2 cellular contexts compared by ENCODE assay signal in the genomic region with DNA sequence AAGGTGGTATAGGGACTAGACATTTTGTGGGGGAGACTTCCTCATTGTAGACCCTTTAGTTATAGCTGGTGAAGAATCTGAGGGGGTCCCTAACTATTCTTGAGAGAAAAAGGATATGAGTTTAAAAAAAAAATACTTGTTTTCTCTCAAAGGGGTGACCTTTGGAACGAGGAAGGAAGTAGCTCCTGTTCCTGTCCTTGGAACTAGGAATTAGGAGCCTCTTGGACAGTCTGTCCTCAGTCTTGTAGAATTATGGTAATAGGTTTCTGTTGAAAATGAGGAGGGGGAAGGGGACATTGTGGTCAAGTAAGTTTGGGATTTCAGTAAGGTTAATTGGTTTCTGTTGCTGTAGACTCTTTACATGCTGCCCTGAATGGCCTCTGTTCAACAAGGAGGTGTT.
TF ChIP-seq lines count a peak whose summit lies in the region.

No MANE protein-coding gene starts in this region.

TF ChIP-seq in liver, 16 proteins besides CTCF, POLR2A, EP300 and RAD21:
- TF ChIP-seq NR2F2 (IDR thresholded peaks at IDR 0.05): peak; percentile 85
- no peak for TF ChIP-seq HNF4A (conservative IDR thresholded peaks at IDR 0.05)

TF ChIP-seq in HepG2, 621 proteins besides CTCF, POLR2A, EP300 and RAD21 (continued from another document):
- TF ChIP-seq ZNF629 (CRISPR knock-in tag; conservative IDR thresholded peaks at IDR 0.05) (no peak), ELF3 (CRISPR knock-in tag; IDR thresholded peaks at IDR 0.05) (no peak), HOXA5 (CRISPR knock-in tag; IDR thresholded peaks at IDR 0.05) (no peak), ZNF33B (CRISPR knock-in tag; IDR thresholded peaks at IDR 0.05) (no peak), ZNF292 (CRISPR knock-in tag; IDR thresholded peaks at IDR 0.05; ENCODE audit: borderline replicate concordance, low read depth) (no peak), ZNF281 (CRISPR knock-in tag; IDR thresholded peaks at IDR 0.05; ENCODE audit: borderline replicate concordance) (no peak), ZNF232 (CRISPR knock-in tag; IDR thresholded peaks at IDR 0.05; ENCODE audit: borderline replicate concordance) (no peak), NBN (conservative IDR thresholded peaks at IDR 0.05) (no peak), SNRNP70 (IDR thresholded peaks at IDR 0.05; ENCODE audit: low read depth, low read length) (no peak), ETV5 (CRISPR knock-in tag; IDR thresholded peaks at IDR 0.05; ENCODE audit: borderline replicate concordance) (no peak), NFATC3 (CRISPR knock-in tag; IDR thresholded peaks at IDR 0.05) (no peak), XBP1 (CRISPR knock-in tag; IDR thresholded peaks at IDR 0.05) (no peak), KAT7 (CRISPR knock-in tag; IDR thresholded peaks at IDR 0.05; ENCODE audit: borderline replicate concordance) (no peak), MTF2 (CRISPR knock-in tag; IDR thresholded peaks at IDR 0.05; ENCODE audit: borderline replicate concordance) (no peak), EZH2 (conservative IDR thresholded peaks at IDR 0.05; ENCODE audit: low read depth, low read length) (no peak), MEF2D (CRISPR knock-in tag; IDR thresholded peaks at IDR 0.05) (no peak), DR1 (CRISPR knock-in tag; IDR thresholded peaks at IDR 0.05) (no peak), ZFX (CRISPR knock-in tag; IDR thresholded peaks at IDR 0.05; ENCODE audit: low read depth) (no peak)
